ENCODE assay signal across 32 cellular contexts in the genomic region with DNA sequence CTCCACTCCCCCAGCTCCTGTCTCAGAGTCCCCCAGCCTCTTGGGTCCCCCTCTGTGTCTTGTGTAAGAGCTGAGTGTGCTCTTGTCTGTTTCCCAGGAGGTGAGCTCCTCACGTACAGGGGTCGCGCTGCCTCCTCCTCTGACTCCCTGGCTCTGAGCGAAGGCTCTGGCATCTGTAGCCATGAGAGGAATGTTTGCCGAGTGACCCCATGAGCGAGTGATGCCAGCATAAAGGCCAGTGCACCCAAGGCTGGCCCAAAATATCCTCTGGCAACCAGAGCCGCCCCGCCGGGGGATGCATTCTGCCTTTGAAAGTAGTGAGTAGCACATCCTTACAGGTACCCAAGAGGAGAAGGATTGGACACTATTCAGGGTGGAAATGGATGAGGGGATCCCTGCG.
"Had no signal": no experiment of that assay in that cellular context is flagged by ENCODE, and none has a peak within 500 bp of the region (broad histone marks: within the 10 kb centered on the region; RNA-seq: fewer than 3 reads in every experiment).

No MANE protein-coding gene starts in this region.

- H3K4me1 ChIP-seq: adrenal gland, ascending aorta had no signal

- H3K27me3 ChIP-seq: adrenal gland, ascending aorta had no signal

- H3K4me3 ChIP-seq: adrenal gland, ascending aorta, cardiac muscle cell had no signal

- H3K36me3 ChIP-seq: adrenal gland, ascending aorta, cardiac muscle cell had no signal

- FAIRE-seq: TTC549 had no signal

- H3K27ac ChIP-seq: adrenal gland, ascending aorta, cardiac muscle cell, VCaP had no signal

- DNase-seq: activated B cell treated with CpG ODN at 0.5 μM for 24 hours; activated CD4-positive, alpha-beta memory T cell treated with anti-CD3 and anti-CD28 coated beads for 36 hours; activated CD4-positive, alpha-beta T cell treated with anti-CD3 and anti-CD28 coated beads for 4 hours; activated CD4-positive, alpha-beta T cell treated with anti-CD3 and anti-CD28 coated beads, Interleukin-2, amount 10 ng/mL, durations not matched to agents 24 days and 14 days; activated CD4-positive, alpha-beta T cell treated with anti-CD3 and anti-CD28 coated beads, Interleukin-2, amount 50 U/mL, for 1 hour; activated CD4-positive, alpha-beta T cell treated with anti-CD3 and anti-CD28 coated beads, Interleukin-2, amount 50 U/mL, for 4 hours; activated CD4-positive, CD25-positive, alpha-beta regulatory T cell treated with anti-CD3 and anti-CD28 coated beads, Interleukin-2, amount 50 U/mL, for 72 hours; activated CD8-positive, alpha-beta memory T cell treated with anti-CD3 and anti-CD28 coated beads, Interleukin-2, amount 50 U/mL, for 4 hours; activated CD8-positive, alpha-beta T cell treated with anti-CD3 and anti-CD28 coated beads for 36 hours; activated effector memory CD4-positive, alpha-beta T cell treated with anti-CD3 and anti-CD28 coated beads, Interleukin-2, amount 50 U/mL, for 16 hours; activated gamma-delta T cell treated with Interleukin-2 at 50 U/mL for 16 hours; activated naive CD4-positive, alpha-beta T cell; activated naive CD4-positive, alpha-beta T cell treated with anti-CD3 and anti-CD28 coated beads for 36 hours; activated naive CD4-positive, alpha-beta T cell treated with anti-CD3 and anti-CD28 coated beads, Interleukin-2, amount 50 U/mL, for 16 hours; activated naive CD8-positive, alpha-beta T cell treated with anti-CD3 and anti-CD28 coated beads for 36 hours; activated T-cell treated with anti-CD3 and anti-CD28 coated beads for 4 hours; activated T-cell treated with anti-CD3 and anti-CD28 coated beads, Interleukin-2, amount 50 U/mL, for 1 hour; activated T-cell treated with anti-CD3 and anti-CD28 coated beads, Interleukin-2, amount 50 U/mL, for 4 hours; activated T-cell treated with anti-CD3 and anti-CD28 coated beads, Interleukin-2, amount 50 U/mL, for 72 hours; adrenal gland; amniotic stem cell; caudate nucleus; cerebellar nuclear complex; T-helper 1 cell; T-helper 2 cell; T-helper 9 cell had no signal

- H3K9me3 ChIP-seq: adrenal gland, ascending aorta had no signal

- ATAC-seq: activated CD8-positive, alpha-beta T cell treated with anti-CD3 and anti-CD28 coated beads for 36 hours; activated naive CD4-positive, alpha-beta T cell treated with anti-CD3 and anti-CD28 coated beads, Interleukin-2, amount 50 U/mL, for 72 hours; activated T-cell treated with anti-CD3 and anti-CD28 coated beads, Interleukin-2, amount 50 U/mL, for 4 hours; activated T-cell treated with anti-CD3 and anti-CD28 coated beads, Interleukin-2, amount 50 U/mL, for 72 hours; activated T-helper 17 cell treated with anti-CD3 and anti-CD28 coated beads, Interleukin-2, amount 50 U/mL, for 72 hours had no signal
